8 cellular contexts compared by ENCODE assay signal in the genomic region with DNA sequence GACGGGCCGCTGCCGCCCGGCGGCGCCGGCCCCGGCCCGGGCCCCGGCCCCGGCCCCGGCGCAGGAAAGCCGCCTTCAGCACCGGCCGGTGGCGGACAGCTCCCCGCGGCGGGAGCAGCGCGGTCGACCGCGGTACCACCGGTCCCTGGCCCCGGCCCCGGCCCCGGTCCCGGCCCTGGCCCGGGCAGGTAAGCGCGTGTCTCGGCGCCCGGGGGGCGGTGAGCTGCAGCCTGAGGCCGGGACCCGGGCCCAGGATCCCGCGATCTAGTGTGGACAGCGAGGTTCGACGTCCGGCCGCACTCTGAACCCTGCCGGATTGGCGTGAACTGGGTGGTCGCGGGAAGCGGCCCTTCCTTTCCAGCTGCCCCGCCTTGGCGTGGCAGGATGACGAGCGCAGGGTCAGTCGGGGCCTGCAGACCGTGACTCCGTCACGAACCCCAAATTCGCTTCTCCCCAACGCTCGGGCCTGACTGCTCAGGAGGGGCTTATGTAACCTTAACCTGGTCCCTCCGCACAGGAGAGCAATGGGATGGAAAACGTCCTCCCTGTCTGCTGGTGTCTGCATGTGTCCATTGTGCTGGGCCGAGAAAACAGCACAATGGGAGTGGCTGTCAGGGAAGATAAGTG. TPM values are rescaled to one million over a fixed set of nuclear protein-coding genes. Genes with fewer than 3 reads are reported as not detected.
DNase-seq lines count a peak whose midpoint lies in the region; ATAC-seq and TF ChIP-seq lines count a peak whose summit lies in the region.

No MANE protein-coding gene starts in this region.

- TF ChIP-seq CTCF in 22Rv1 (IDR thresholded peaks at IDR 0.05) (no peak), VCaP (conservative IDR thresholded peaks at IDR 0.05) (0 out of 2 replicates have a peak, but pooled peaks have one; percentile 7)

- ATAC-seq in GM18909 (IDR thresholded peaks at IDR 0.05; ENCODE audit: poor library complexity, unreplicated experiment), result peak; percentile 59
- peak; percentile 72 for ATAC-seq in HG03280 (IDR thresholded peaks at IDR 0.05; ENCODE audit: unreplicated experiment)

- H3K27ac ChIP-seq in 22Rv1 (peak overlapping the region; percentile 65), VCaP (peak overlapping the region; percentile 90)

- DNase-seq in ecto neural progenitor cell (ENCODE audit: low spot score) (peak; percentile 87), mucosa of gallbladder (ENCODE audit: low spot score) (peak; percentile 44), stromal cell of bone marrow (ENCODE audit: low read depth) (peak; percentile 5), NCI-H1048 (lab: John Stamatoyannopoulos, UW) (no peak)

RNA-seq across cellular contexts. Expression of a gene that starts 0.5 kb away (rescaled TPM):
- total RNA-seq in mucosa of gallbladder, result 0.81 TPM
